In the genomic region with DNA sequence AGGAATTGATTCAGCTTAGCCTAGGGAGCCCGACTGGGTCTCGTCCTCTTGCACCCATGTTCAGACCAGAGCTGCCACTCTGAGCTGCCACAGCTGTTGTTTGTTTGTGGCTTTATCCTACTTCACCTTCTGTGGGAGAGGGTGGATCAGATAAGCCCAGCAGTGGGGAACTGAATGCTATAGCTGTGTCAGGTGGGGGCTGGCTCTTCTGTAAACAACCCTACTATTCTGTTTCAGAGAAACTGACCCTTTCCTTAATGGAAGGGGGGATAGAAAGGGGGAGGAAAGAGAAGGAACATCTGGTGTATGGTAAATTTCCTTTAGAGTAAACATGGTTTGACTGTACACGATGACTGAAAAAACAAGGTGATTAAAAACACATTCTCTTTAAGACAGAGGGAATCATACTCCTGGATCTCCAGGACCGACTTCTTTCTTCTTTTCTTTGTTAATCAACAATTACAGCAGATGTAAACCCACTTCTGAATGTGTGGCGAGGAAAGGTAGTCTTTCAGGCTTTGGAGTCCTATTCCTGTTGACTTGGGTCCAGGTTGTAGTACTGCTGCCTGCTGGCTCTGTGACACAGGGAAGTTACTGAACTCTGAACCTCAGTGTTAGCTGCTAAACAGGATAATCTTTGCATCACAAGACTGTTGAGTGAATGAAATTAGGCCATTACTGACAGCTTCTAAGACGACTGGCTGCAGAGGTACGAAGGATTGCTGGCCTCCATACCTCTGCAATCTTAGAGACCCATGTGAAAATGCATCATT, we compare ENCODE assay signal across 1 cellular context.
A peak's percentile ranks its signal among the peaks of the same experiment; 100 is the strongest.
TF ChIP-seq lines count a peak whose summit lies in the region.

No MANE protein-coding gene starts in this region.

TF ChIP-seq in liver, 16 proteins besides CTCF, POLR2A, EP300 and RAD21 (continued from another document):
- TF ChIP-seq GABPA (IDR thresholded peaks at IDR 0.05 in 1 of 2, conservative IDR thresholded peaks at IDR 0.05 in 1 of 2) (no peak), RXRA (IDR thresholded peaks at IDR 0.05) (peak; percentile 65 to 82), YY1 (IDR thresholded peaks at IDR 0.05) (peak; percentile 47), REST (IDR thresholded peaks at IDR 0.05) (peak; percentile 37), NR2F2 (IDR thresholded peaks at IDR 0.05) (no peak), MAX (IDR thresholded peaks at IDR 0.05) (peak; percentile 83), HNF4A (conservative IDR thresholded peaks at IDR 0.05) (peak; percentile 92 to 96), TAF1 (conservative IDR thresholded peaks at IDR 0.05) (no peak), FOXA2 (IDR thresholded peaks at IDR 0.05) (peak; percentile 82), HNF4G (IDR thresholded peaks at IDR 0.05) (peak; percentile 64)
- TF ChIP-seq, protein P1, sequence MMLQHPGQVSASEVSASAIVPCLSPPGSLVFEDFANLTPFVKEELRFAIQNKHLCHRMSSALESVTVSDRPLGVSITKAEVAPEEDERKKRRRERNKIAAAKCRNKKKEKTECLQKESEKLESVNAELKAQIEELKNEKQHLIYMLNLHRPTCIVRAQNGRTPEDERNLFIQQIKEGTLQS (IDR thresholded peaks at IDR 0.05), result no peak
- TF ChIP-seq, protein P2, sequence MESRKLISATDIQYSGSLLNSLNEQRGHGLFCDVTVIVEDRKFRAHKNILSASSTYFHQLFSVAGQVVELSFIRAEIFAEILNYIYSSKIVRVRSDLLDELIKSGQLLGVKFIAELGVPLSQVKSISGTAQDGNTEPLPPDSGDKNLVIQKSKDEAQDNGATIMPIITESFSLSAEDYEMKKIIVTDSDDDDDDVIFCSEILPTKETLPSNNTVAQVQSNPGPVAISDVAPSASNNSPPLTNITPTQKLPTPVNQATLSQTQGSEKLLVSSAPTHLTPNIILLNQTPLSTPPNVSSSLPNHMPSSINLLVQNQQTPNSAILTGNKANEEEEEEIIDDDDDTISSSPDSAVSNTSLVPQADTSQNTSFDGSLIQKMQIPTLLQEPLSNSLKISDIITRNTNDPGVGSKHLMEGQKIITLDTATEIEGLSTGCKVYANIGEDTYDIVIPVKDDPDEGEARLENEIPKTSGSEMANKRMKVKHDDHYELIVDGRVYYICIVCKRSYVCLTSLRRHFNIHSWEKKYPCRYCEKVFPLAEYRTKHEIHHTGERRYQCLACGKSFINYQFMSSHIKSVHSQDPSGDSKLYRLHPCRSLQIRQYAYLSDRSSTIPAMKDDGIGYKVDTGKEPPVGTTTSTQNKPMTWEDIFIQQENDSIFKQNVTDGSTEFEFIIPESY (IDR thresholded peaks at IDR 0.05), result peak; percentile 42
